In genomic region chr3:37709946-37710345, GRCh38 we compare ENCODE assay signal across 27 cellular contexts.
"Had no signal": no experiment of that assay in that cellular context is flagged by ENCODE, and none has a peak within 500 bp of the region (broad histone marks: within the 10 kb centered on the region; RNA-seq: fewer than 3 reads in every experiment).

No MANE protein-coding gene starts in this region.

- H3K27ac Mint-ChIP-seq: activated naive CD4-positive, alpha-beta T cell treated with anti-CD3 and anti-CD28 coated beads, Interleukin-2, amount 50 U/mL, for 24 hours; activated naive CD8-positive, alpha-beta T cell treated with anti-CD3 and anti-CD28 coated beads, Interleukin-2, amount 50 U/mL, for 24 hours; activated T-helper 2 cell treated with anti-CD3 and anti-CD28 coated beads, Interferon-gamma antibody, Interleukin-2, Interleukin-4, amounts not matched to agents 10 μg/mL and 5 μg/mL and 100 μg/mL, durations not matched to agents 14 hours and 24 hours and 36 hours; natural killer cell; progenitor cell of endocrine pancreas; stimulated activated memory B cell treated with anti-CD40 and anti-IgM and Interleukin-4, amounts not matched to agents 10 μg/mL and 1 μg/mL and 100 μg/mL, for 72 hours; stimulated activated naive CD8-positive, alpha-beta T cell treated with anti-CD3 and anti-CD28 coated beads, Interleukin-15, amount 100 ng/mL, for 72 hours had no signal

- H3K4me3 Mint-ChIP-seq: activated naive CD4-positive, alpha-beta T cell treated with anti-CD3 and anti-CD28 coated beads, Interleukin-2, amount 50 U/mL, for 24 hours; activated naive CD8-positive, alpha-beta T cell treated with anti-CD3 and anti-CD28 coated beads, Interleukin-2, amount 50 U/mL, for 24 hours; activated T-cell treated with anti-CD3 and anti-CD28 coated beads, Interleukin-2, amount 50 U/mL, for 4 hours; central memory CD8-positive, alpha-beta T cell; natural killer cell; stimulated activated memory B cell treated with anti-CD40 and anti-IgM and Interleukin-4, amounts not matched to agents 10 μg/mL and 1 μg/mL and 100 μg/mL, for 72 hours; stimulated activated naive CD8-positive, alpha-beta T cell treated with anti-CD3 and anti-CD28 coated beads, Interleukin-15, amount 100 ng/mL, for 72 hours had no signal

- ATAC-seq: activated CD4-positive, CD25-positive, alpha-beta regulatory T cell treated with anti-CD3 and anti-CD28 coated beads, Interleukin-2, amount 50 U/mL, for 24 hours; activated naive CD8-positive, alpha-beta T cell treated with anti-CD3 and anti-CD28 coated beads, Interleukin-2, amount 50 U/mL, for 24 hours; activated T-cell treated with anti-CD3 and anti-CD28 coated beads, Interleukin-2, amount 50 U/mL, for 4 hours; left ventricle myocardium superior; natural killer cell; stimulated activated memory B cell treated with anti-CD40 and anti-IgM and Interleukin-4, amounts not matched to agents 10 μg/mL and 1 μg/mL and 100 μg/mL, for 72 hours; stimulated activated naive CD8-positive, alpha-beta T cell treated with anti-CD3 and anti-CD28 coated beads, Interleukin-15, amount 100 ng/mL, for 72 hours had no signal

- H3K9me3 Mint-ChIP-seq: activated naive CD4-positive, alpha-beta T cell treated with anti-CD3 and anti-CD28 coated beads, Interleukin-2, amount 50 U/mL, for 24 hours; activated naive CD8-positive, alpha-beta T cell treated with anti-CD3 and anti-CD28 coated beads, Interleukin-2, amount 50 U/mL, for 24 hours; activated T-cell treated with anti-CD3 and anti-CD28 coated beads, Interleukin-2, amount 50 U/mL, for 4 hours; activated T-helper 2 cell treated with anti-CD3 and anti-CD28 coated beads, Interferon-gamma antibody, Interleukin-2, Interleukin-4, amounts not matched to agents 10 μg/mL and 5 μg/mL and 100 μg/mL, durations not matched to agents 14 hours and 24 hours and 36 hours; central memory CD8-positive, alpha-beta T cell; natural killer cell; stimulated activated memory B cell treated with anti-CD40 and anti-IgM and Interleukin-4, amounts not matched to agents 10 μg/mL and 1 μg/mL and 100 μg/mL, for 72 hours; stimulated activated naive CD8-positive, alpha-beta T cell treated with anti-CD3 and anti-CD28 coated beads, Interleukin-15, amount 100 ng/mL, for 72 hours had no signal

- H3K27ac ChIP-seq: sigmoid colon, WERI-Rb-1 had no signal

- H3K27me3 ChIP-seq: sigmoid colon had no signal

- DNase-seq: activated CD4-positive, alpha-beta T cell treated with anti-CD3 and anti-CD28 coated beads for 48 hours; activated CD4-positive, alpha-beta T cell treated with anti-CD3 and anti-CD28 coated beads, Interleukin-2, amount 50 U/mL, for 48 hours; activated CD8-positive, alpha-beta memory T cell treated with anti-CD3 and anti-CD28 coated beads, Interleukin-2, amount 50 U/mL, for 48 hours; activated naive CD8-positive, alpha-beta T cell treated with anti-CD3 and anti-CD28 coated beads, Interleukin-2, amount 50 U/mL, for 24 hours; activated T-cell treated with anti-CD3 and anti-CD28 coated beads, Interleukin-2, amount 50 U/mL, for 4 hours; amygdala; dermis blood vessel endothelial cell; effector CD4-positive, alpha-beta T cell; glutamatergic neuron; left ventricle myocardium superior; mesenchymal stem cell; natural killer cell; sigmoid colon; small intestine; stimulated activated CD4-positive, alpha-beta T cell treated with anti-CD3 and anti-CD28 coated beads, Interleukin-1b, Interleukin-23, amount 100 ng/mL, for 48 hours; stimulated activated CD4-positive, alpha-beta T cell treated with anti-CD3 and anti-CD28 coated beads, Interleukin-4, amount 100 ng/mL, for 4 hours; stimulated activated CD8-positive, alpha-beta memory T cell treated with anti-CD3 and anti-CD28 coated beads, Interleukin-4, amount 100 ng/mL, for 48 hours; stimulated activated naive CD8-positive, alpha-beta T cell treated with anti-CD3 and anti-CD28 coated beads, Interleukin-15, amount 100 ng/mL, for 72 hours; substantia nigra; T-helper 1 cell; WERI-Rb-1 had no signal

- H3K9me3 ChIP-seq: sigmoid colon had no signal

- H3K36me3 ChIP-seq: sigmoid colon, WERI-Rb-1 had no signal

- H3K4me1 Mint-ChIP-seq: activated naive CD4-positive, alpha-beta T cell treated with anti-CD3 and anti-CD28 coated beads, Interleukin-2, amount 50 U/mL, for 24 hours; activated naive CD8-positive, alpha-beta T cell treated with anti-CD3 and anti-CD28 coated beads, Interleukin-2, amount 50 U/mL, for 24 hours; central memory CD8-positive, alpha-beta T cell; natural killer cell; stimulated activated memory B cell treated with anti-CD40 and anti-IgM and Interleukin-4, amounts not matched to agents 10 μg/mL and 1 μg/mL and 100 μg/mL, for 72 hours had no signal

- H3K36me3 Mint-ChIP-seq: activated naive CD4-positive, alpha-beta T cell treated with anti-CD3 and anti-CD28 coated beads, Interleukin-2, amount 50 U/mL, for 24 hours; natural killer cell; stimulated activated memory B cell treated with anti-CD40 and anti-IgM and Interleukin-4, amounts not matched to agents 10 μg/mL and 1 μg/mL and 100 μg/mL, for 72 hours had no signal

- H3K4me3 ChIP-seq: sigmoid colon had no signal
